Comparison of ENCODE assay signal across 9 cellular contexts in genomic region chr12:57452937-57453509, GRCh38. TPM values are rescaled to one million over a fixed set of nuclear protein-coding genes. Genes with fewer than 3 reads are reported as not detected.
DNase-seq lines count a peak whose midpoint lies in the region; ATAC-seq and TF ChIP-seq lines count a peak whose summit lies in the region.
"Had no signal": no experiment of that assay in that cellular context is flagged by ENCODE, and none has a peak within 500 bp of the region (broad histone marks: within the 10 kb centered on the region; RNA-seq: fewer than 3 reads in every experiment).

No MANE protein-coding gene starts in this region.

- H3K27me3 Mint-ChIP-seq in activated CD8-positive, alpha-beta T cell treated with anti-CD3 and anti-CD28 coated beads for 36 hours: no peaks in the 10 kb centered on the region
- peaks cover 4% of the 10 kb centered on the region for H3K27me3 Mint-ChIP-seq in nephron (ENCODE audit: low read depth)

- CTCF ChIA-PET in activated CD8-positive, alpha-beta T cell treated with anti-CD3 and anti-CD28 coated beads for 36 hours (lab: Charles Lee): interaction anchor here (0.6 to 7.1 kb wide), 50 partner anchors 8 to 342 kb away, joined by 3 to 118 read pairs (median 4); partner anchors contain the start of genes INHBC, SHMT2, STAC3 and STAT6

- DNase-seq in G401 (ENCODE audit: low spot score) (peak; percentile 68), NCI-H526 (lab: John Stamatoyannopoulos, UW) (peak; percentile 27 to 82), fibroblast of pulmonary artery (ENCODE audit: low read depth) (peak; percentile 82), upper lobe of right lung (peak; percentile 85)
- peak; percentile 81 for DNase-seq in activated CD8-positive, alpha-beta T cell treated with anti-CD3 and anti-CD28 coated beads for 36 hours

- intact Hi-C loops in activated CD8-positive, alpha-beta T cell treated with anti-CD3 and anti-CD28 coated beads for 36 hours (cut with micrococcal nuclease): loop anchor here (10.0 kb wide), 1 partner anchor 148 kb away; no protein-coding TSS in a partner anchor
- intact Hi-C loops in upper lobe of right lung (cut with DNase I): loop anchor here (5.0 to 10.0 kb wide), 2 partner anchors 146 to 188 kb away; no protein-coding TSS in a partner anchor

- no peaks in the 10 kb centered on the region for H3K27me3 ChIP-seq in upper lobe of right lung

- in situ Hi-C loops in G401 (cut with HindIII; ENCODE audit: low sequenced_read_pairs): no loop called here

- H3K4me3 ChIP-seq in fibroblast of pulmonary artery (replicated peaks; ENCODE audit: low read depth, low read length): no peak overlapping the region
- no peak overlapping the region for H3K4me3 ChIP-seq in upper lobe of right lung

- H3K36me3 Mint-ChIP-seq in activated CD8-positive, alpha-beta T cell treated with anti-CD3 and anti-CD28 coated beads for 36 hours (ENCODE audit: low read depth): no peaks in the 10 kb centered on the region
- H3K36me3 Mint-ChIP-seq in nephron (ENCODE audit: low read depth): no peaks in the 10 kb centered on the region

- peaks cover 28% of the 10 kb centered on the region for H3K4me1 Mint-ChIP-seq in activated CD8-positive, alpha-beta T cell treated with anti-CD3 and anti-CD28 coated beads for 36 hours (ENCODE audit: low read depth)
- H3K4me1 Mint-ChIP-seq in nephron: peaks cover 43% of the 10 kb centered on the region

- peak overlapping the region; percentile 31 for H3K4me3 Mint-ChIP-seq in activated CD8-positive, alpha-beta T cell treated with anti-CD3 and anti-CD28 coated beads for 36 hours
- peak overlapping the region in 1 of 3 experiments; percentile 41 for H3K4me3 Mint-ChIP-seq in nephron

- no peak overlapping the region for H3K27ac ChIP-seq in upper lobe of right lung

- peak overlapping the region; percentile 9 for H3K27ac Mint-ChIP-seq in activated CD8-positive, alpha-beta T cell treated with anti-CD3 and anti-CD28 coated beads for 36 hours
- H3K27ac Mint-ChIP-seq in nephron: peak overlapping the region; percentile 38 to 69 (median 58)

- H3K4me1 ChIP-seq in upper lobe of right lung: no peaks in the 10 kb centered on the region

- no peaks in the 10 kb centered on the region for H3K9me3 ChIP-seq in upper lobe of right lung

- no peaks in the 10 kb centered on the region for H3K9me3 Mint-ChIP-seq in activated CD8-positive, alpha-beta T cell treated with anti-CD3 and anti-CD28 coated beads for 36 hours
- no peaks in the 10 kb centered on the region for H3K9me3 Mint-ChIP-seq in nephron

- ATAC-seq in HG02678 (IDR thresholded peaks at IDR 0.05; ENCODE audit: unreplicated experiment) (peak; percentile 56), upper lobe of right lung (peak; percentile 91), HG03097 (IDR thresholded peaks at IDR 0.05; ENCODE audit: low FRiP score, unreplicated experiment) (no peak)
- ATAC-seq in activated CD8-positive, alpha-beta T cell treated with anti-CD3 and anti-CD28 coated beads for 36 hours: peak; percentile 48

- H3K36me3 ChIP-seq in upper lobe of right lung: no peaks in the 10 kb centered on the region

- POLR2A ChIA-PET in activated CD8-positive, alpha-beta T cell treated with anti-CD3 and anti-CD28 coated beads for 36 hours (lab: Charles Lee): interaction anchor here (0.8 to 1.5 kb wide), 7 partner anchors 8 to 210 kb away, joined by 3 to 5 read pairs (median 4); no protein-coding TSS in a partner anchor

- TF ChIP-seq CTCF in activated CD8-positive, alpha-beta T cell treated with anti-CD3 and anti-CD28 coated beads for 36 hours (IDR thresholded peaks at IDR 0.05): peak; percentile 87
- TF ChIP-seq CTCF in fibroblast of pulmonary artery (IDR thresholded peaks at IDR 0.05; ENCODE audit: low read length, missing control alignments) (no peak), nephron (IDR thresholded peaks at IDR 0.05; ENCODE audit: unreplicated experiment in 3 of 3) (peak; percentile 85 to 89 (median 87)), upper lobe of right lung (IDR thresholded peaks at IDR 0.05) (peak; percentile 90)

RNA-seq across cellular contexts. Expression of gene INHBE, which starts 2.1 kb away (rescaled TPM):
- total RNA-seq in G401 (2014; rRNA removed; shearing (Covaris generic)): 0.43 and 0.78 TPM in 2 replicates
- total RNA-seq in activated CD8-positive, alpha-beta T cell treated with anti-CD3 and anti-CD28 coated beads for 36 hours: 1 to 10 TPM; 1.7 to 2.3 TPM
- not detected for total RNA-seq in upper lobe of right lung

RNA-seq across cellular contexts. Expression of gene GLI1, which starts 6.6 kb away (rescaled TPM):
- 4.7 and 6.4 TPM in 2 replicates for total RNA-seq in G401 (2014; rRNA removed; shearing (Covaris generic))
- total RNA-seq in activated CD8-positive, alpha-beta T cell treated with anti-CD3 and anti-CD28 coated beads for 36 hours: under 1 TPM; 0.20 to 0.83 TPM
- total RNA-seq in upper lobe of right lung: 1.4 TPM

RNA-seq across cellular contexts. Expression of gene INHBC, which starts 18.4 kb away (rescaled TPM):
- not detected in 2 replicates for total RNA-seq in G401 (2014; rRNA removed; shearing (Covaris generic))
- total RNA-seq in activated CD8-positive, alpha-beta T cell treated with anti-CD3 and anti-CD28 coated beads for 36 hours: under 1 TPM in 1 of 2 experiments, not detected in 1; 0.16 TPM
- not detected for total RNA-seq in upper lobe of right lung
- total RNA-seq: activated CD8-positive, alpha-beta memory T cell treated with anti-CD3 and anti-CD28 coated beads for 36 hours had no signal

RNA-seq across cellular contexts. Expression of gene R3HDM2, which starts 22.2 kb away (rescaled TPM):
- 6.3 and 8.9 TPM in 2 replicates for total RNA-seq in G401 (2014; rRNA removed; shearing (Covaris generic))
- total RNA-seq in activated CD8-positive, alpha-beta T cell treated with anti-CD3 and anti-CD28 coated beads for 36 hours: 10 to 100 TPM; 33.2 to 44.0 TPM
- total RNA-seq in upper lobe of right lung: 81.0 TPM

RNA-seq across cellular contexts. Expression of gene ARHGAP9, which starts 26.6 kb away (rescaled TPM):
- total RNA-seq in G401 (2014; rRNA removed; shearing (Covaris generic)): 0.18 TPM in 1 of 2 replicates, not detected in the other
- 100 to 1,000 TPM; 125 to 128 TPM for total RNA-seq in activated CD8-positive, alpha-beta T cell treated with anti-CD3 and anti-CD28 coated beads for 36 hours
- 37.7 TPM for total RNA-seq in upper lobe of right lung
